ENCODE assay signal across 2 cellular contexts in the genomic region with DNA sequence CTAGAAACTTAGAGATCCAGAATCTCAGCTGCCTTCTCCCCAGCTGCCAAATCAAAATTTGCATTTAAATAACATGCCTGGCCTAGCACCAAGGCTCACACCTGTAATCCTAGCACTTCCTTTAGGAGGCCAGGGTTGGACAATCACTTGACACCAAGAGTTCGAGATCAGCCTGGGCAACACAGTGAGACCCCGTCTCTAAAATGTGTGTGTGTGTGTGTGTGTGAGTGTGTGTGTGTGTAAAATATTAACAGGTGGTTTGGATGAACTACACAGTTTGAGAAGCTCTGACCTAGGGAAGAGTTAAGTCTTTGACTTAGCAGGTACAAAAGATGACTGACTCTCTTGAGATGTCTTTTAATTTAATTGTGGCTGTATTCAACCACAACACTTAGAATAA.
TF ChIP-seq lines count a peak whose summit lies in the region.

No MANE protein-coding gene starts in this region.

TF ChIP-seq in HEK293, 187 proteins besides CTCF, POLR2A, EP300 and RAD21 (continued from another document):
- TF ChIP-seq, protein P1, sequence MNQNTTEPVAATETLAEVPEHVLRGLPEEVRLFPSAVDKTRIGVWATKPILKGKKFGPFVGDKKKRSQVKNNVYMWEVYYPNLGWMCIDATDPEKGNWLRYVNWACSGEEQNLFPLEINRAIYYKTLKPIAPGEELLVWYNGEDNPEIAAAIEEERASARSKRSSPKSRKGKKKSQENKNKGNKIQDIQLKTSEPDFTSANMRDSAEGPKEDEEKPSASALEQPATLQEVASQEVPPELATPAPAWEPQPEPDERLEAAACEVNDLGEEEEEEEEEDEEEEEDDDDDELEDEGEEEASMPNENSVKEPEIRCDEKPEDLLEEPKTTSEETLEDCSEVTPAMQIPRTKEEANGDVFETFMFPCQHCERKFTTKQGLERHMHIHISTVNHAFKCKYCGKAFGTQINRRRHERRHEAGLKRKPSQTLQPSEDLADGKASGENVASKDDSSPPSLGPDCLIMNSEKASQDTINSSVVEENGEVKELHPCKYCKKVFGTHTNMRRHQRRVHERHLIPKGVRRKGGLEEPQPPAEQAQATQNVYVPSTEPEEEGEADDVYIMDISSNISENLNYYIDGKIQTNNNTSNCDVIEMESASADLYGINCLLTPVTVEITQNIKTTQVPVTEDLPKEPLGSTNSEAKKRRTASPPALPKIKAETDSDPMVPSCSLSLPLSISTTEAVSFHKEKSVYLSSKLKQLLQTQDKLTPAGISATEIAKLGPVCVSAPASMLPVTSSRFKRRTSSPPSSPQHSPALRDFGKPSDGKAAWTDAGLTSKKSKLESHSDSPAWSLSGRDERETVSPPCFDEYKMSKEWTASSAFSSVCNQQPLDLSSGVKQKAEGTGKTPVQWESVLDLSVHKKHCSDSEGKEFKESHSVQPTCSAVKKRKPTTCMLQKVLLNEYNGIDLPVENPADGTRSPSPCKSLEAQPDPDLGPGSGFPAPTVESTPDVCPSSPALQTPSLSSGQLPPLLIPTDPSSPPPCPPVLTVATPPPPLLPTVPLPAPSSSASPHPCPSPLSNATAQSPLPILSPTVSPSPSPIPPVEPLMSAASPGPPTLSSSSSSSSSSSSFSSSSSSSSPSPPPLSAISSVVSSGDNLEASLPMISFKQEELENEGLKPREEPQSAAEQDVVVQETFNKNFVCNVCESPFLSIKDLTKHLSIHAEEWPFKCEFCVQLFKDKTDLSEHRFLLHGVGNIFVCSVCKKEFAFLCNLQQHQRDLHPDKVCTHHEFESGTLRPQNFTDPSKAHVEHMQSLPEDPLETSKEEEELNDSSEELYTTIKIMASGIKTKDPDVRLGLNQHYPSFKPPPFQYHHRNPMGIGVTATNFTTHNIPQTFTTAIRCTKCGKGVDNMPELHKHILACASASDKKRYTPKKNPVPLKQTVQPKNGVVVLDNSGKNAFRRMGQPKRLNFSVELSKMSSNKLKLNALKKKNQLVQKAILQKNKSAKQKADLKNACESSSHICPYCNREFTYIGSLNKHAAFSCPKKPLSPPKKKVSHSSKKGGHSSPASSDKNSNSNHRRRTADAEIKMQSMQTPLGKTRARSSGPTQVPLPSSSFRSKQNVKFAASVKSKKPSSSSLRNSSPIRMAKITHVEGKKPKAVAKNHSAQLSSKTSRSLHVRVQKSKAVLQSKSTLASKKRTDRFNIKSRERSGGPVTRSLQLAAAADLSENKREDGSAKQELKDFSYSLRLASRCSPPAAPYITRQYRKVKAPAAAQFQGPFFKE (tag by site-specific recombination; IDR thresholded peaks at IDR 0.05; ENCODE audit: borderline replicate concordance), result no peak
- TF ChIP-seq, protein P2, sequence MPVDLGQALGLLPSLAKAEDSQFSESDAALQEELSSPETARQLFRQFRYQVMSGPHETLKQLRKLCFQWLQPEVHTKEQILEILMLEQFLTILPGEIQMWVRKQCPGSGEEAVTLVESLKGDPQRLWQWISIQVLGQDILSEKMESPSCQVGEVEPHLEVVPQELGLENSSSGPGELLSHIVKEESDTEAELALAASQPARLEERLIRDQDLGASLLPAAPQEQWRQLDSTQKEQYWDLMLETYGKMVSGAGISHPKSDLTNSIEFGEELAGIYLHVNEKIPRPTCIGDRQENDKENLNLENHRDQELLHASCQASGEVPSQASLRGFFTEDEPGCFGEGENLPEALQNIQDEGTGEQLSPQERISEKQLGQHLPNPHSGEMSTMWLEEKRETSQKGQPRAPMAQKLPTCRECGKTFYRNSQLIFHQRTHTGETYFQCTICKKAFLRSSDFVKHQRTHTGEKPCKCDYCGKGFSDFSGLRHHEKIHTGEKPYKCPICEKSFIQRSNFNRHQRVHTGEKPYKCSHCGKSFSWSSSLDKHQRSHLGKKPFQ (tag by site-specific recombination; IDR thresholded peaks at IDR 0.05), result no peak
- TF ChIP-seq SCRT2 (tag by site-specific recombination; IDR thresholded peaks at IDR 0.05) (peak; percentile 83), SCRT1 (tag by site-specific recombination; IDR thresholded peaks at IDR 0.05; ENCODE audit: borderline replicate concordance) (peak; percentile 30; the same call in 1 of the 2 replicates), ZNF121 (tag by site-specific recombination; IDR thresholded peaks at IDR 0.05) (peak; percentile 95), ZSCAN30 (tag by site-specific recombination; IDR thresholded peaks at IDR 0.05) (no peak), ZNF19 (tag by site-specific recombination; IDR thresholded peaks at IDR 0.05; ENCODE audit: low read depth) (no peak), ZNF561 (tag by site-specific recombination; IDR thresholded peaks at IDR 0.05; ENCODE audit: borderline replicate concordance) (no peak), ZNF596 (tag by site-specific recombination; IDR thresholded peaks at IDR 0.05) (no peak), ZFP41 (tag by site-specific recombination; IDR thresholded peaks at IDR 0.05; ENCODE audit: borderline replicate concordance) (no peak), ZNF677 (tag by site-specific recombination; IDR thresholded peaks at IDR 0.05) (no peak), ZNF169 (tag by site-specific recombination; IDR thresholded peaks at IDR 0.05) (no peak)

TF ChIP-seq in GM12878, 131 proteins besides CTCF, POLR2A, EP300 and RAD21 (continued from another document):
- TF ChIP-seq, protein P3, sequence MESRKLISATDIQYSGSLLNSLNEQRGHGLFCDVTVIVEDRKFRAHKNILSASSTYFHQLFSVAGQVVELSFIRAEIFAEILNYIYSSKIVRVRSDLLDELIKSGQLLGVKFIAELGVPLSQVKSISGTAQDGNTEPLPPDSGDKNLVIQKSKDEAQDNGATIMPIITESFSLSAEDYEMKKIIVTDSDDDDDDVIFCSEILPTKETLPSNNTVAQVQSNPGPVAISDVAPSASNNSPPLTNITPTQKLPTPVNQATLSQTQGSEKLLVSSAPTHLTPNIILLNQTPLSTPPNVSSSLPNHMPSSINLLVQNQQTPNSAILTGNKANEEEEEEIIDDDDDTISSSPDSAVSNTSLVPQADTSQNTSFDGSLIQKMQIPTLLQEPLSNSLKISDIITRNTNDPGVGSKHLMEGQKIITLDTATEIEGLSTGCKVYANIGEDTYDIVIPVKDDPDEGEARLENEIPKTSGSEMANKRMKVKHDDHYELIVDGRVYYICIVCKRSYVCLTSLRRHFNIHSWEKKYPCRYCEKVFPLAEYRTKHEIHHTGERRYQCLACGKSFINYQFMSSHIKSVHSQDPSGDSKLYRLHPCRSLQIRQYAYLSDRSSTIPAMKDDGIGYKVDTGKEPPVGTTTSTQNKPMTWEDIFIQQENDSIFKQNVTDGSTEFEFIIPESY (IDR thresholded peaks at IDR 0.05), result no peak
